25 cellular contexts compared by ENCODE assay signal in genomic region chr10:33539137-33539536, GRCh38.
"Had no signal": no experiment of that assay in that cellular context is flagged by ENCODE, and none has a peak within 500 bp of the region (broad histone marks: within the 10 kb centered on the region; RNA-seq: fewer than 3 reads in every experiment).

No MANE protein-coding gene starts in this region.

- H3K4me1 Mint-ChIP-seq: endodermal cell, immature natural killer cell, naive B cell had no signal

- H3K27ac Mint-ChIP-seq: dendritic cell treated with granulocyte-macrophage colony-stimulating factor and Interleukin-4, amounts not matched to agents 40 ng/mL and 50 ng/mL, for 4 days; effector memory CD8-positive, alpha-beta T cell; endodermal cell; immature natural killer cell; mesothelial cell of epicardium; naive B cell had no signal

- H2AFZ ChIP-seq: hepatocyte had no signal

- H3K36me3 ChIP-seq: colonic mucosa, gastroesophageal sphincter, heart left ventricle, left lung, lower lobe of right lung had no signal

- H3K9me3 ChIP-seq: colonic mucosa, mucosa of descending colon had no signal

- DNase-seq: colonic mucosa; cortex of kidney; effector CD8-positive, alpha-beta T cell; effector memory CD8-positive, alpha-beta T cell; endodermal cell; erythroblast; foreskin keratinocyte; heart left ventricle; hypothalamus; immature natural killer cell; left cardiac atrium; left lung; left ventricle myocardium superior; lower lobe of right lung; mesenchymal stem cell; mucosa of descending colon; naive B cell had no signal

- H3K9me3 Mint-ChIP-seq: endodermal cell had no signal

- H3K27ac ChIP-seq: colonic mucosa, epithelial cell of prostate, foreskin keratinocyte, gastroesophageal sphincter, heart left ventricle, hepatocyte, left lung, lower lobe of right lung had no signal

- H3K4me3 ChIP-seq: colonic mucosa, gastroesophageal sphincter, heart left ventricle, hepatocyte, left lung, lower lobe of right lung, mucosa of descending colon had no signal

- H3K4me2 ChIP-seq: hepatocyte had no signal

- H3K27me3 ChIP-seq: colonic mucosa, gastroesophageal sphincter, heart left ventricle, hepatocyte, left lung had no signal

- FAIRE-seq: frontal cortex, keratinocyte had no signal

- H3K4me3 Mint-ChIP-seq: dendritic cell treated with granulocyte-macrophage colony-stimulating factor and Interleukin-4, amounts not matched to agents 40 ng/mL and 50 ng/mL, for 4 days; effector memory CD8-positive, alpha-beta T cell; endodermal cell; immature natural killer cell; mesothelial cell of epicardium; naive B cell had no signal

- H3K27me3 Mint-ChIP-seq: naive B cell had no signal

- H3K79me2 ChIP-seq: hepatocyte had no signal

- H3K4me1 ChIP-seq: colonic mucosa, gastroesophageal sphincter, heart left ventricle, left lung, lower lobe of right lung had no signal

- ATAC-seq: effector memory CD8-positive, alpha-beta T cell; esophagus mucosa; foreskin keratinocyte; gastroesophageal sphincter; heart left ventricle; left cardiac atrium; left lung; left ventricle myocardium superior; lower lobe of right lung; mucosa of descending colon had no signal

- H3K36me3 Mint-ChIP-seq: naive B cell had no signal
